In the genomic region with DNA sequence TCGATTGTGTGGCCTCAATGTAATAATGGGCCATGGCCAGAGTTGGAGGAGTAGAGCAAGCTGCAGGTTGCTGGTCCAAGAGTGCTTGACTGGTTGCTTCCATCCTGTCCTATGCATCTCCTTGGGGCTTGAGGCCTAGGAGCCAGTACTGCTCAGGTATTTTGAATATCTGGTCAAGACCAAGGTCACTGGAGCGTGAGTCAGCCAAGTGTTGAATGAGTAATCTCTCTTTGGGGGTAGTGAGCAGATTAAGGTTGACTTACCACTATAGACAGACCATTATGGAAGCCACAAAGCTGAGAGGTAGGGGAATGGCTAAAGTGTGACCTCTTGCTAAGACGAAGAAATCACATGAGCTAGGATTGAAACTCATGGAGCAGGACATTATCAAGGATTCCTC, we compare ENCODE assay signal across 20 cellular contexts. TPM values are rescaled to one million over a fixed set of nuclear protein-coding genes. Genes with fewer than 3 reads are reported as not detected.
DNase-seq lines count a peak whose midpoint lies in the region; ATAC-seq, FAIRE-seq and TF ChIP-seq lines count a peak whose summit lies in the region.
"Had no signal": no experiment of that assay in that cellular context is flagged by ENCODE, and none has a peak within 500 bp of the region (broad histone marks: within the 10 kb centered on the region; RNA-seq: fewer than 3 reads in every experiment).

No MANE protein-coding gene starts in this region.

- TF ChIP-seq RAD21 in K562 (CRISPR knock-in tag; conservative IDR thresholded peaks at IDR 0.05 in 1 of 2, IDR thresholded peaks at IDR 0.05 in 1 of 2): no peak

- POLR2A ChIA-PET in K562 (lab: Yijun Ruan, JAX): no interaction called here

- DNase-seq in EL: peak; percentile 6
- peak; percentile 17 for DNase-seq in GM18507 (ENCODE audit: extremely low spot score, insufficient read length, low read depth)
- DNase-seq in K562 (ENCODE audit: extremely low read depth in 1 of 4, low spot score in 3 of 4): peak in 1 of 4 experiments; percentile 45
- no peak for DNase-seq in small intestine
- DNase-seq: 8988T; BE2C; Calu3; CD4-positive, alpha-beta T cell; NCI-H1417 treated with DMSO at 0.1 percent for 48 hours; NCI-H2029 treated with DMSO at 0.1 percent for 48 hours; NCI-H82; PC-3; SW 1271 had no signal

- intact Hi-C loops in K562 (cut with micrococcal nuclease): no loop called here

- no peaks in the 10 kb centered on the region for H3K79me2 ChIP-seq in K562 (ENCODE audit: control insufficient read depth, insufficient read depth, low read length)

- H2AFZ ChIP-seq in K562 (ENCODE audit: low read depth, low read length): no peak overlapping the region

- peaks cover 0 to 3% of the 10 kb centered on the region in 2 experiments; a peak in 3 of 5 replicates for H3K4me1 ChIP-seq in K562 (replicated peaks in 1 of 2; ENCODE audit: control insufficient read depth in 2 of 2, insufficient read depth in 2 of 2, low read length in 2 of 2)
- H3K4me1 ChIP-seq in small intestine (ENCODE audit: control insufficient read depth in 2 of 2, insufficient read depth in 1 of 2, low read depth in 1 of 2, low read length in 1 of 2): peaks cover 0 to 3% of the 10 kb centered on the region in 2 donors
- H3K4me1 ChIP-seq: BE2C had no signal

- no peak overlapping the region for H3K9ac ChIP-seq in K562 (ENCODE audit: insufficient read depth in 1 of 2, low read depth in 2 of 2, low read length in 2 of 2)

- WGBS in K562 (ENCODE audit: insufficient coverage, low coverage, missing lambda C conversion rate): 20% methylated on average over 3 of the region's 3 CpGs
- 84 to 92% (median 87%) methylated on average over 3 of the region's 3 CpGs for whole genome bisulfite sequencing in small intestine, 3 donors

- no peak overlapping the region for H3K27ac ChIP-seq in K562 (ENCODE audit: extremely low read depth, low read depth, low read length)
- H3K27ac ChIP-seq in small intestine (ENCODE audit: low read depth in 1 of 2, low read length in 1 of 2): no peak overlapping the region

- H3K9me1 ChIP-seq in K562 (ENCODE audit: control insufficient read depth, insufficient read depth, low read length): no peaks in the 10 kb centered on the region

- no peak for TF ChIP-seq CTCF in K562 (IDR thresholded peaks at IDR 0.05 in 2 of 3, conservative IDR thresholded peaks at IDR 0.05 in 1 of 3; ENCODE audit: insufficient read depth in 2 of 3, low read depth in 1 of 3, low read length in 3 of 3)

- no peak for FAIRE-seq in GM18507 (lab: Jason Lieb, UNC)
- FAIRE-seq in K562 (lab: Jason Lieb, UNC): peak; percentile 83
- no peak for FAIRE-seq in small intestine (lab: Jason Lieb, UNC)
- FAIRE-seq: G401.6 had no signal

- no peak for TF ChIP-seq POLR2A in K562 (conservative IDR thresholded peaks at IDR 0.05)

- no peaks in the 10 kb centered on the region for H4K20me1 ChIP-seq in K562 (replicated peaks; ENCODE audit: control insufficient read depth, insufficient read depth, low read length)

- TF ChIP-seq EP300 in K562 (IDR thresholded peaks at IDR 0.05; ENCODE audit: low read length): no peak

- H3K36me3 ChIP-seq in K562 (ENCODE audit: control insufficient read depth, insufficient read depth, low read length) (no peaks in the 10 kb centered on the region), small intestine (ENCODE audit: control insufficient read depth in 2 of 2, insufficient read depth in 2 of 2, low read length in 2 of 2) (no peaks in the 10 kb centered on the region)
- H3K36me3 ChIP-seq: BE2C had no signal

- no TSS peak for BruUV-seq in K562 (replicated peaks; lab: Mats Ljungman, UMichigan)

- in situ Hi-C loops in K562 (cut with MboI): no loop called here

- no peak overlapping the region for H3K4me2 ChIP-seq in K562 (ENCODE audit: insufficient read depth, low read length)

- ATAC-seq in HG03442 (IDR thresholded peaks at IDR 0.05; ENCODE audit: unreplicated experiment) (peak; percentile 66), K562 (peak; percentile 37), GM18519 (IDR thresholded peaks at IDR 0.05; ENCODE audit: low FRiP score, unreplicated experiment) (no peak), HG03045 (IDR thresholded peaks at IDR 0.05; ENCODE audit: unreplicated experiment) (no peak), HG03025 (IDR thresholded peaks at IDR 0.05; ENCODE audit: low FRiP score, unreplicated experiment) (no peak)
- ATAC-seq: PC-3 had no signal

- H3K4me3 ChIP-seq in K562 (no peak overlapping the region), small intestine (ENCODE audit: low read depth in 1 of 2, low read length in 2 of 2) (no peak overlapping the region)

- CTCF ChIA-PET in K562 (lab: Yijun Ruan, JAX; ENCODE audit: low intra/inter-chr PET ratio): interaction anchor here (0.6 kb wide), 1 partner anchor 22 kb away, joined by 3 read pairs; no protein-coding TSS in a partner anchor

- H3K27me3 ChIP-seq in K562 (ENCODE audit: control insufficient read depth in 2 of 2, insufficient read depth in 2 of 2, low read length in 2 of 2) (peaks cover 4 to 10% of the 10 kb centered on the region in 2 experiments; a peak in 2 of 5 replicates), small intestine (ENCODE audit: control insufficient read depth in 2 of 2, insufficient read depth in 2 of 2, low read length in 2 of 2) (no peaks in the 10 kb centered on the region)
- H3K27me3 ChIP-seq: BE2C had no signal

- H3K9me3 ChIP-seq in K562 (replicated peaks; ENCODE audit: control insufficient read depth, insufficient read depth, low read depth, low read length): no peaks in the 10 kb centered on the region
- H3K9me3 ChIP-seq in small intestine (ENCODE audit: control insufficient read depth, low read depth): no peaks in the 10 kb centered on the region
- H3K9me3 ChIP-seq: BE2C had no signal

RNA-seq across cellular contexts. Expression of gene PARP6, which starts 9.4 kb away (rescaled TPM):
- total RNA-seq in K562 (2011; cell fraction: chromatin; rRNA removed; ENCODE audit: low replicate concordance): 208 and 213 TPM in 2 replicates
- 96.4 and 99.1 TPM in 2 replicates for total RNA-seq in K562 (2011; cell fraction: nucleolus; rRNA removed)
- 121 and 131 TPM in 2 replicates for total RNA-seq in K562 (2011; cell fraction: nucleoplasm; rRNA removed)
- total RNA-seq in K562 (2014; rRNA removed) (24.1 and 24.9 TPM in 2 replicates), K562 (2014; rRNA removed; fragmentation: Illumina TruSeq; extraction: Trizol) (26.3 and 28.3 TPM in 2 replicates), K562 (2015; rRNA removed; fragmentation: Illumina TruSeq; extraction: Trizol) (25.2 and 27.8 TPM in 2 replicates), K562 (2021) (35.0 and 42.9 TPM in 2 replicates)
- polyA plus RNA-seq in K562 (2011; rRNA removed) (83.2 and 105 TPM in 2 replicates), K562 (2014; fragmentation: Illumina TruSeq; extraction: Trizol) (34.4 and 41.7 TPM in 2 replicates), K562 (2014; fragmentation: Nextera tagmentation; extraction: Ambion mirVana) (10 to 100 TPM; 14.8 to 18.9 TPM), K562 (2014; rRNA removed) (39.3 and 43.4 TPM in 2 replicates), small intestine (10 to 100 TPM; 22.7 to 81.2 (median 73.0) TPM)
- 42.2 and 64.2 TPM in 2 replicates for polyA plus RNA-seq in K562 (2011; cell fraction: cytosol; rRNA removed)
- 595 and 718 TPM in 2 replicates for polyA plus RNA-seq in K562 (2011; cell fraction: nucleus; rRNA removed)
- 35.3 and 84.4 TPM in 2 replicates for polyA plus RNA-seq in K562 (2012)
- polyA minus RNA-seq in K562 (2011; rRNA and poly(A)+ RNA removed): 53.4 and 76.3 TPM in 2 replicates
- 12.4 and 15.7 TPM in 2 replicates for polyA minus RNA-seq in K562 (2011; cell fraction: cytosol; rRNA and poly(A)+ RNA removed)
- 62.1 and 102 TPM in 2 replicates for polyA minus RNA-seq in K562 (2011; cell fraction: nucleus; rRNA and poly(A)+ RNA removed)
- total RNA-seq: PC-3 had no signal

RNA-seq across cellular contexts. Expression of gene CELF6, which starts 38.2 kb away (rescaled TPM):
- not detected in 2 replicates for total RNA-seq in K562 (2011; cell fraction: chromatin; rRNA removed; ENCODE audit: low replicate concordance)
- total RNA-seq in K562 (2011; cell fraction: nucleolus; rRNA removed): not detected in 2 replicates
- not detected in 2 replicates for total RNA-seq in K562 (2011; cell fraction: nucleoplasm; rRNA removed)
- 0.04 TPM in 1 of 2 replicates, not detected in the other for total RNA-seq in K562 (2014; rRNA removed)
- not detected in 2 replicates for total RNA-seq in K562 (2014; rRNA removed; fragmentation: Illumina TruSeq; extraction: Trizol)
- total RNA-seq in K562 (2015; rRNA removed; fragmentation: Illumina TruSeq; extraction: Trizol): 0.08 TPM in 1 of 2 replicates, not detected in the other
- not detected in 2 replicates for total RNA-seq in K562 (2021)
- 0.03 TPM in 1 of 2 replicates, not detected in the other for polyA plus RNA-seq in K562 (2011; rRNA removed)
- polyA plus RNA-seq in K562 (2011; cell fraction: cytosol; rRNA removed): 0.09 TPM in 1 of 2 replicates, not detected in the other
- polyA plus RNA-seq in K562 (2011; cell fraction: nucleus; rRNA removed): 0.55 and 0.58 TPM in 2 replicates
- 0.04 and 0.30 TPM in 2 replicates for polyA plus RNA-seq in K562 (2012)
- polyA plus RNA-seq in K562 (2014; fragmentation: Illumina TruSeq; extraction: Trizol): not detected in 2 replicates
- polyA plus RNA-seq in K562 (2014; fragmentation: Nextera tagmentation; extraction: Ambion mirVana): under 1 TPM in 1 of 2 experiments, not detected in 1; 0.01 TPM
- polyA plus RNA-seq in K562 (2014; rRNA removed): 0.11 TPM in 1 of 2 replicates, not detected in the other
- not detected in 2 replicates for polyA minus RNA-seq in K562 (2011; rRNA and poly(A)+ RNA removed)
- polyA minus RNA-seq in K562 (2011; cell fraction: cytosol; rRNA and poly(A)+ RNA removed): not detected in 2 replicates
- polyA minus RNA-seq in K562 (2011; cell fraction: nucleus; rRNA and poly(A)+ RNA removed): not detected in 2 replicates
- polyA plus RNA-seq in small intestine: 1 to 10 TPM in 1 of 3 donors, under 1 TPM in 2; 0.54 to 4.1 (median 0.89) TPM
- total RNA-seq: H4, PC-3, SK-MEL-5 had no signal

RNA-seq across cellular contexts. Expression of gene PKM, which starts 50.7 kb away (rescaled TPM):
- total RNA-seq in K562 (2011; cell fraction: chromatin; rRNA removed; ENCODE audit: low replicate concordance): 776 and 1,084 TPM in 2 replicates
- 622 and 649 TPM in 2 replicates for total RNA-seq in K562 (2011; cell fraction: nucleolus; rRNA removed)
- total RNA-seq in K562 (2011; cell fraction: nucleoplasm; rRNA removed): 690 and 711 TPM in 2 replicates
- total RNA-seq in K562 (2014; rRNA removed) (368 and 422 TPM in 2 replicates), K562 (2014; rRNA removed; fragmentation: Illumina TruSeq; extraction: Trizol) (309 and 338 TPM in 2 replicates), K562 (2015; rRNA removed; fragmentation: Illumina TruSeq; extraction: Trizol) (472 and 481 TPM in 2 replicates), K562 (2021) (466 and 471 TPM in 2 replicates)
- polyA plus RNA-seq in K562 (2011; rRNA removed) (825 and 845 TPM in 2 replicates), K562 (2014; fragmentation: Illumina TruSeq; extraction: Trizol) (507 and 521 TPM in 2 replicates), K562 (2014; fragmentation: Nextera tagmentation; extraction: Ambion mirVana) (100 to 1,000 TPM; 140 to 308 TPM), K562 (2014; rRNA removed) (383 and 417 TPM in 2 replicates), small intestine (100 to 1,000 TPM; 243 to 362 (median 254) TPM)
- 818 and 936 TPM in 2 replicates for polyA plus RNA-seq in K562 (2011; cell fraction: cytosol; rRNA removed)
- polyA plus RNA-seq in K562 (2011; cell fraction: nucleus; rRNA removed): 810 and 976 TPM in 2 replicates
- polyA plus RNA-seq in K562 (2012): 655 and 840 TPM in 2 replicates
- polyA minus RNA-seq in K562 (2011; rRNA and poly(A)+ RNA removed): 1,620 and 1,672 TPM in 2 replicates
- polyA minus RNA-seq in K562 (2011; cell fraction: cytosol; rRNA and poly(A)+ RNA removed): 474 and 637 TPM in 2 replicates
- polyA minus RNA-seq in K562 (2011; cell fraction: nucleus; rRNA and poly(A)+ RNA removed): 388 and 642 TPM in 2 replicates

Comparison
In these comparisons a context has a peak if more than half of its experiments do, and no peak if none do; other contexts are left out.
1. ATAC-seq: peak in HG03442 (single experiment) and K562 (single experiment); none in GM18519 (single experiment), HG03045 (single experiment) and HG03025 (single experiment).